29 cellular contexts compared by ENCODE assay signal in genomic region chr6:166809721-166810120, GRCh38.
"Had no signal": no experiment of that assay in that cellular context is flagged by ENCODE, and none has a peak within 500 bp of the region (broad histone marks: within the 10 kb centered on the region; RNA-seq: fewer than 3 reads in every experiment).

No MANE protein-coding gene starts in this region.

- H3K27me3 ChIP-seq: brain microvascular endothelial cell, Peyer's patch, SJCRH30 had no signal

- H3K4me3 ChIP-seq: Peyer's patch, SJCRH30, SK-N-MC had no signal

- H3K4me1 ChIP-seq: Peyer's patch, SJCRH30 had no signal

- H3K27ac ChIP-seq: brain microvascular endothelial cell, Peyer's patch, SJCRH30, SK-N-MC, WERI-Rb-1 had no signal

- ATAC-seq: activated naive CD8-positive, alpha-beta T cell treated with anti-CD3 and anti-CD28 coated beads, Interleukin-2, amount 50 U/mL, for 24 hours; activated T-cell treated with anti-CD3 and anti-CD28 coated beads, Interleukin-2, amount 50 U/mL, for 4 hours; PC-3 had no signal

- DNase-seq: activated CD4-positive, alpha-beta memory T cell treated with anti-CD3 and anti-CD28 coated beads for 36 hours; activated CD4-positive, alpha-beta T cell treated with anti-CD3 and anti-CD28 coated beads, Interleukin-2, amount 50 U/mL, for 1 hour; activated CD8-positive, alpha-beta memory T cell treated with anti-CD3 and anti-CD28 coated beads, Interleukin-2, amount 50 U/mL, for 4 hours; activated effector memory CD4-positive, alpha-beta T cell treated with Interleukin-2 at 50 U/mL for 16 hours; activated naive CD4-positive, alpha-beta T cell treated with anti-CD3 and anti-CD28 coated beads, Interleukin-2, amount 10 ng/mL, durations not matched to agents 7 days and 5 days; activated naive CD8-positive, alpha-beta T cell treated with anti-CD3 and anti-CD28 coated beads, Interleukin-2, amount 50 U/mL, for 24 hours; activated T-cell treated with anti-CD3 and anti-CD28 coated beads for 4 hours; activated T-cell treated with anti-CD3 and anti-CD28 coated beads, Interleukin-2, amount 50 U/mL, for 4 hours; amniotic stem cell; aorta; brain microvascular endothelial cell; NCI-H1092 treated with DMSO at 0.1 percent for 48 hours; NCI-H1417; NCI-H146; NCI-H187; NCI-H2029 treated with DMSO at 0.1 percent for 48 hours; NCI-H2107; NCI-H2171; NCI-H510A; NCI-H526; NCI-H748 treated with DMSO at 0.1 percent for 48 hours; NK-92 treated with Interleukin-12 subunit alpha and Interleukin-12 subunit beta, amount 100 ng/mL, for 24 hours; PC-3; Peyer's patch; SHP77; SJCRH30; T1000; WERI-Rb-1 had no signal

- H3K36me3 ChIP-seq: brain microvascular endothelial cell, Peyer's patch, SJCRH30, WERI-Rb-1 had no signal
